In genomic region chr22:27776410-27776958, GRCh38 we compare ENCODE assay signal across 13 cellular contexts. TPM values are rescaled to one million over a fixed set of nuclear protein-coding genes. Genes with fewer than 3 reads are reported as not detected.
A peak's percentile ranks its signal among the peaks of the same experiment; 100 is the strongest.
DNase-seq lines count a peak whose midpoint lies in the region; ATAC-seq and TF ChIP-seq lines count a peak whose summit lies in the region.
"Had no signal": no experiment of that assay in that cellular context is flagged by ENCODE, and none has a peak within 500 bp of the region (broad histone marks: within the 10 kb centered on the region; RNA-seq: fewer than 3 reads in every experiment).

No MANE protein-coding gene starts in this region.

- H2AFZ ChIP-seq in ACC112 (ENCODE audit: low read length, unreplicated experiment) (no peak overlapping the region), OCI-LY7 (ENCODE audit: low read length) (no peak overlapping the region)

- CTCF ChIA-PET in OCI-LY7 (lab: Charles Lee; ENCODE audit: unreplicated experiment): no interaction called here

- POLR2A ChIA-PET in OCI-LY7 (lab: Charles Lee): no interaction called here

- H3K36me3 ChIP-seq in ACC112 (ENCODE audit: insufficient read depth, low read length) (no peaks in the 10 kb centered on the region), SJCRH30 (peaks cover 53% of the 10 kb centered on the region), heart left ventricle (peaks cover 0 to 3% (median 0%) of the 10 kb centered on the region in 9 donors), ovary (no peaks in the 10 kb centered on the region), OCI-LY7 (ENCODE audit: insufficient read depth, low read length) (no peaks in the 10 kb centered on the region)

- TF ChIP-seq POLR2A in heart left ventricle (IDR thresholded peaks at IDR 0.05): no peak
- no peak for TF ChIP-seq POLR2A in ovary (IDR thresholded peaks at IDR 0.05)

- H3K4me3 ChIP-seq in ACC112 (ENCODE audit: low read depth, low read length): 0 out of 2 replicates have a peak overlapping the region, but pooled peaks have one; percentile 9
- no peak overlapping the region for H3K4me3 ChIP-seq in SJCRH30
- peak overlapping the region in 6 of 12 donors; percentile 4 to 37 (median 16) for H3K4me3 ChIP-seq in heart left ventricle
- no peak overlapping the region for H3K4me3 ChIP-seq in ovary
- no peak overlapping the region for H3K4me3 ChIP-seq in OCI-LY7 (ENCODE audit: low read depth, low read length, poor library complexity, severe bottlenecking)
- H3K4me3 ChIP-seq: K562 had no signal

- peak in 3 of 4 donors; percentile 27 to 57 (median 51) for ATAC-seq in heart left ventricle
- ATAC-seq in GM21786 (IDR thresholded peaks at IDR 0.05; ENCODE audit: unreplicated experiment): no peak
- ATAC-seq: K562 had no signal

- H4K20me1 ChIP-seq in OCI-LY7 (ENCODE audit: insufficient read depth, low read length): no peaks in the 10 kb centered on the region

- WGBS in heart left ventricle, 4 donors: 38 to 49% (median 44%) methylated on average over 12 of the region's 12 CpGs
- 11 to 15% (median 14%) methylated on average over 12 of the region's 12 CpGs for WGBS in ovary, 3 donors

- H3K27me3 ChIP-seq in ACC112 (ENCODE audit: insufficient read depth, low read length) (no peaks in the 10 kb centered on the region), SJCRH30 (no peaks in the 10 kb centered on the region), heart left ventricle (no peaks in the 10 kb centered on the region), ovary (no peaks in the 10 kb centered on the region)

- TF ChIP-seq CTCF in heart left ventricle (IDR thresholded peaks at IDR 0.05) (no peak), ovary (IDR thresholded peaks at IDR 0.05) (no peak), OCI-LY7 (conservative IDR thresholded peaks at IDR 0.05; ENCODE audit: low read length) (no peak)

- H3K27ac ChIP-seq in ACC112 (ENCODE audit: low read depth, low read length) (peak overlapping the region; percentile 18; the same call in 1 of the 2 replicates), SJCRH30 (peak overlapping the region; percentile 45), heart left ventricle (peak overlapping the region in 11 of 12 donors; percentile 7 to 69 (median 55)), ovary (peak overlapping the region; percentile 19 to 31), OCI-LY7 (ENCODE audit: low read depth, low read length, poor library complexity, severe bottlenecking) (no peak overlapping the region)

- no peaks in the 10 kb centered on the region for H3K9me2 ChIP-seq in OCI-LY7 (ENCODE audit: insufficient read depth, low read length)

- TF ChIP-seq EP300 in ovary (IDR thresholded peaks at IDR 0.05): no peak

- BruUV-seq in OCI-LY7 (replicated peaks; lab: Mats Ljungman, UMichigan): no TSS peak

- H3K4me1 ChIP-seq in ACC112 (ENCODE audit: control insufficient read depth, insufficient read depth, low read length, unreplicated experiment): peaks cover 7% of the 10 kb centered on the region
- peaks cover 17% of the 10 kb centered on the region for H3K4me1 ChIP-seq in SJCRH30
- H3K4me1 ChIP-seq in heart left ventricle: peaks cover 0 to 61% (median 32%) of the 10 kb centered on the region in 12 donors
- H3K4me1 ChIP-seq in ovary (ENCODE audit: insufficient read depth): peaks cover 5% of the 10 kb centered on the region
- no peaks in the 10 kb centered on the region for H3K4me1 ChIP-seq in OCI-LY7 (ENCODE audit: insufficient read depth, low read length, poor library complexity, severe bottlenecking)

- intact Hi-C loops in heart left ventricle (cut with DNase I): loop anchor here in 1 of 10 donors (5.0 kb wide), 1 partner anchor 49 kb away; no protein-coding TSS in a partner anchor
- intact Hi-C loops in ovary (cut with DNase I): no loop called here
- intact Hi-C loops in OCI-LY7 (cut with micrococcal nuclease; ENCODE audit: unreplicated experiment): no loop called here

- H3K79me2 ChIP-seq in ACC112 (ENCODE audit: control insufficient read depth, insufficient read depth, low read length, unreplicated experiment) (no peaks in the 10 kb centered on the region), OCI-LY7 (ENCODE audit: insufficient read depth, low read depth, low read length) (no peaks in the 10 kb centered on the region)

- H3K4me2 ChIP-seq in OCI-LY7 (ENCODE audit: low read length): no peak overlapping the region

- no peak for DNase-seq in SJCRH30
- DNase-seq in heart left ventricle: no peak
- DNase-seq in ovary: no peak
- no peak for DNase-seq in activated T-cell treated with anti-CD3 and anti-CD28 coated beads for 4 hours
- DNase-seq in OCI-LY7 (ENCODE audit: low spot score): no peak
- no peak for DNase-seq in HPDE6-E6E7 (ENCODE audit: extremely low spot score)
- DNase-seq: activated CD4-positive, alpha-beta memory T cell treated with anti-CD3 and anti-CD28 coated beads for 36 hours; activated naive CD4-positive, alpha-beta T cell treated with anti-CD3 and anti-CD28 coated beads, Interleukin-2, amount 10 ng/mL, durations not matched to agents 7 days and 5 days; NCI-H187; T-helper 2 cell had no signal

- H3K9me3 ChIP-seq in SJCRH30 (replicated peaks) (no peaks in the 10 kb centered on the region), heart left ventricle (peaks cover 0 to 10% (median 0%) of the 10 kb centered on the region in 12 donors), ovary (no peaks in the 10 kb centered on the region), OCI-LY7 (ENCODE audit: low read length) (no peaks in the 10 kb centered on the region)

RNA-seq across cellular contexts. Expression of gene MN1, which starts 25.1 kb away (rescaled TPM):
- total RNA-seq in SJCRH30 (2014; rRNA removed; shearing (Covaris generic)): 36.1 and 36.6 TPM in 2 replicates
- total RNA-seq in heart left ventricle (10 to 100 TPM in 1 of 9 donors, 1 to 10 TPM in 8; 4.2 to 10.3 (median 5.5) TPM), ovary (10 to 100 TPM; 10.6 to 33.5 (median 13.9) TPM), OCI-LY7 (2022) (not detected in 2 replicates)
- polyA plus RNA-seq in heart left ventricle (1 to 10 TPM; 1.7 to 3.9 TPM), ovary (1 to 10 TPM; 6.7 to 7.7 TPM)
- 0.47 TPM in 1 of 2 replicates, not detected in the other for total RNA-seq in OCI-LY7 (2014; rRNA removed; shearing (Covaris generic))
